11 cellular contexts compared by ENCODE assay signal in the genomic region with DNA sequence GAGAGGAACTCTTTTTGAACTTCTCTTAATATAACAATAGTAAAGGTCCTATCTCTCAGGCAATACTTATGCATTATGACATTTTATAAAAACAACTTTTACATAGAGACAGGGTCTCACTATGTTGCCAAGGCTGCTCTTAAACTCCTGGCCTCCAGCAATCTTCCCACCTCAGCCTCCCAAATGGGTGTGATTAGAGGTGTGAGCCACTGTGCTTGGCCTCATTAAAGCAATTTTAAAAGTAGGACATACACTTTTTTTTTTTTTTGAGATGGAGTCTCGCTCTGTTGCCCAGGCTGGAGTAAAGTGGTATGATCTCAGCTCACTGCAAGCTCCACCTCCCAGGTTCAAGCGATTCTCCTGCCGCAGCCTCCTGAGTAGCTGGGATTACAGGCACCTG. TPM values are rescaled to one million over a fixed set of nuclear protein-coding genes. Genes with fewer than 3 reads are reported as not detected.
A peak's percentile ranks its signal among the peaks of the same experiment; 100 is the strongest.
DNase-seq lines count a peak whose midpoint lies in the region; ATAC-seq, FAIRE-seq and TF ChIP-seq lines count a peak whose summit lies in the region.
"Not testable (repeated sequence)": the region's sequence is repeated elsewhere in the genome, so short reads cannot be mapped to it uniquely, and the experiment has no call there.
"Had no signal": no experiment of that assay in that cellular context is flagged by ENCODE, and none has a peak within 500 bp of the region (broad histone marks: within the 10 kb centered on the region; RNA-seq: fewer than 3 reads in every experiment).

No MANE protein-coding gene starts in this region.

- H3K27ac ChIP-seq in BLaER1 treated with 17β-estradiol and CSF1 and Interleukin-3, amounts not matched to agents 10 nM and 100 nM = peak overlapping the region in 2 of 11 experiments; percentile 5 to 12; a peak in 3 of 22 replicates
- H3K27ac ChIP-seq in SU-DHL-6 (ENCODE audit: low read depth, low read length) = peak overlapping the region; percentile 100

- TF ChIP-seq CTCF in GM12864 (IDR thresholded peaks at IDR 0.05; ENCODE audit: low read depth, low read length, missing control alignments); SU-DHL-6 (IDR thresholded peaks at IDR 0.05; ENCODE audit: insufficient read depth, low read length, poor library complexity, severe bottlenecking): not testable (repeated sequence)
- TF ChIP-seq CTCF in glutamatergic neuron (IDR thresholded peaks at IDR 0.05; ENCODE audit: partially characterized antibody, unreplicated experiment) = peak; percentile 2

- not testable (repeated sequence) for H3K36me3 Mint-ChIP-seq in glutamatergic neuron (ENCODE audit: unreplicated experiment)
- H3K36me3 Mint-ChIP-seq in stimulated activated memory B cell treated with anti-CD40 and anti-IgM and Interleukin-4, amounts not matched to agents 10 μg/mL and 1 μg/mL and 100 μg/mL, for 72 hours = peaks cover 43% of the 10 kb centered on the region

- not testable (repeated sequence) for H3K27me3 ChIP-seq in BLaER1 treated with 17β-estradiol and CSF1 and Interleukin-3, amounts not matched to agents 10 nM and 100 nM; SU-DHL-6 (ENCODE audit: low read length)

- FAIRE-seq in GM19239 (lab: Jason Lieb, UNC) = peak; percentile 80

- not testable (repeated sequence) for DNase-seq in GM12864 (ENCODE audit: low read depth); GM19239 (ENCODE audit: insufficient read length, low spot score); glutamatergic neuron
- DNase-seq in NAMALWA (ENCODE audit: low spot score) = peak; percentile 52

- not testable (repeated sequence) for H3K27ac Mint-ChIP-seq in glutamatergic neuron (ENCODE audit: unreplicated experiment)
- H3K27ac Mint-ChIP-seq in stimulated activated memory B cell treated with anti-CD40 and anti-IgM and Interleukin-4, amounts not matched to agents 10 μg/mL and 1 μg/mL and 100 μg/mL, for 72 hours = peak overlapping the region; percentile 98

- H3K36me3 ChIP-seq in BLaER1 treated with 17β-estradiol and CSF1 and Interleukin-3, amounts not matched to agents 10 nM and 100 nM = not testable (repeated sequence)
- H3K36me3 ChIP-seq in SU-DHL-6 (ENCODE audit: low read length) = peaks cover 40% of the 10 kb centered on the region

- H3K9me3 Mint-ChIP-seq in glutamatergic neuron (ENCODE audit: unreplicated experiment) = not testable (repeated sequence)
- peaks cover 10% of the 10 kb centered on the region for H3K9me3 Mint-ChIP-seq in stimulated activated memory B cell treated with anti-CD40 and anti-IgM and Interleukin-4, amounts not matched to agents 10 μg/mL and 1 μg/mL and 100 μg/mL, for 72 hours

- H3K79me2 ChIP-seq in SU-DHL-6 (ENCODE audit: insufficient read depth, low read length) = peaks cover 65% of the 10 kb centered on the region

- H3K4me1 ChIP-seq in BLaER1 treated with 17β-estradiol and CSF1 and Interleukin-3, amounts not matched to agents 10 nM and 100 nM = peaks cover 43 to 55% (median 50%) of the 10 kb centered on the region in 10 experiments

- not testable (repeated sequence) for H3K9me2 ChIP-seq in SU-DHL-6 (replicated peaks; ENCODE audit: insufficient read depth, low read length)

- not testable (repeated sequence) for H3K4me3 Mint-ChIP-seq in glutamatergic neuron (ENCODE audit: unreplicated experiment)
- H3K4me3 Mint-ChIP-seq in stimulated activated memory B cell treated with anti-CD40 and anti-IgM and Interleukin-4, amounts not matched to agents 10 μg/mL and 1 μg/mL and 100 μg/mL, for 72 hours = peak overlapping the region; percentile 84

- H3K4me2 ChIP-seq in BLaER1 treated with 17β-estradiol and CSF1 and Interleukin-3, amounts not matched to agents 10 nM and 100 nM = peak overlapping the region; percentile 14 to 75 (median 40); a peak in 20 of 22 replicates
- H3K4me2 ChIP-seq in SU-DHL-6 (ENCODE audit: low read depth, low read length, poor library complexity, severe bottlenecking) = peak overlapping the region; percentile 99

- ATAC-seq in stimulated activated memory B cell treated with anti-CD40 and anti-IgM and Interleukin-4, amounts not matched to agents 10 μg/mL and 1 μg/mL and 100 μg/mL, for 72 hours = not testable (repeated sequence)

- H3K4me3 ChIP-seq in BLaER1 treated with 17β-estradiol and CSF1 and Interleukin-3, amounts not matched to agents 10 nM and 100 nM = not testable (repeated sequence)
- H3K4me3 ChIP-seq in GM12864 (ENCODE audit: low read depth, low read length) (peak overlapping the region; percentile 48), SU-DHL-6 (ENCODE audit: insufficient read depth, low read length, poor library complexity, severe bottlenecking) (peak overlapping the region; percentile 90)

- peaks cover 40% of the 10 kb centered on the region for H3F3A ChIP-seq in SU-DHL-6 (ENCODE audit: insufficient read depth)

- H2AFZ ChIP-seq in SU-DHL-6 (ENCODE audit: low read depth, low read length, severe bottlenecking) = not testable (repeated sequence)

- not testable (repeated sequence) for H3K27me3 Mint-ChIP-seq in glutamatergic neuron (ENCODE audit: unreplicated experiment); stimulated activated memory B cell treated with anti-CD40 and anti-IgM and Interleukin-4, amounts not matched to agents 10 μg/mL and 1 μg/mL and 100 μg/mL, for 72 hours

- not testable (repeated sequence) for H4K20me1 ChIP-seq in BLaER1 treated with 17β-estradiol and CSF1 and Interleukin-3, amounts not matched to agents 10 nM and 100 nM; SU-DHL-6 (ENCODE audit: low read depth, low read length)

- H3K9ac ChIP-seq in BLaER1 treated with 17β-estradiol and CSF1 and Interleukin-3, amounts not matched to agents 10 nM and 100 nM = not testable (repeated sequence)
- H3K9ac ChIP-seq in SU-DHL-6 (ENCODE audit: low read length) = peak overlapping the region; percentile 80

- peaks cover 11 to 20% (median 18%) of the 10 kb centered on the region in 11 experiments; a peak in 21 of 22 replicates for H3K9me3 ChIP-seq in BLaER1 treated with 17β-estradiol and CSF1 and Interleukin-3, amounts not matched to agents 10 nM and 100 nM (replicated peaks in 1 of 11)
- not testable (repeated sequence) for H3K9me3 ChIP-seq in SU-DHL-6 (ENCODE audit: insufficient read depth, low read length)

- not testable (repeated sequence) for H3K4me1 Mint-ChIP-seq in glutamatergic neuron (ENCODE audit: low read depth, unreplicated experiment)
- peaks cover 59% of the 10 kb centered on the region for H3K4me1 Mint-ChIP-seq in stimulated activated memory B cell treated with anti-CD40 and anti-IgM and Interleukin-4, amounts not matched to agents 10 μg/mL and 1 μg/mL and 100 μg/mL, for 72 hours

RNA-seq across cellular contexts. Expression of a gene that starts 1.7 kb away (rescaled TPM):
- total RNA-seq in glutamatergic neuron (ENCODE audit: unreplicated experiment) = not detected
- total RNA-seq: A172, H7, HFFc6, HT1080 had no signal

RNA-seq across cellular contexts. Expression of a gene that starts 23.5 kb away (rescaled TPM):
- total RNA-seq in glutamatergic neuron (ENCODE audit: unreplicated experiment) = not detected
- total RNA-seq: HT1080 had no signal
